Comparison of ENCODE assay signal across 9 cellular contexts in the genomic region with DNA sequence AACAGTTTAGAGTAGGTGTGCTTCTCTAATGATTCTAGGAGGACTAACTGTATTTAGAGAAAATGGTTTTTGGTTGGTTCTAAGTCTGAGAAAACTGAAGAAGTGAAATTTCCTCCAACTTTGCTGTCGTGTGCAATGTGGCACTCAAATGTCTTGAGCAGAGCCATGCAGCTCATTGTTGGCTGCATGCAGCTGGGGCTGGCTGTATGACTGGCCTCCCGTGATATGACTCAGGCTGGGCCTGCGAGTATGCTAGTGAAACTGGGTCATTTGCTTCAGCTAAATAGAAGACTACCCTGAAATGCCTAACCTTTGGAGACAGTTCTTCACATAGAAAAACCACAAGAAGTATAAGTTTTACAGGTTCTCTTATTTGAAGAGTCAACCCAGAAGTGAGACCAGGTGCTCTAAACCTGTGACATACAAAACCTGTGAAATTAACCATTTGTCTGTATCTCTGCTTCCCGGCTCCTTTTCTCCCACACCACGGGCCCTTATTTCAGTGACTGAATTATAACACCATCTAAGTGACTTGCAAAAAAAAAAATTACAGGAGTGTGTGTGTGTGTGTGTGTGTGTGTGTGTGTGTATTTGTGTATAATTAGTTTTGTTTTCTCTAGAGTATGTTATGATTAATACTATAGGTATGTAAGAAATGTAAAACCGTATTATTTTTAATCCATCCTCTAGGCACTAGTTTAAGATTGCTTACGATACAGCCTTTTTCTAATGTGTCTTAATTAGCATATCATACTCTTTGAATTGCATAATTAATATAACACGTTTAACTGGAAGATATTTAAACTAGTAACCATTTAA. TPM values are rescaled to one million over a fixed set of nuclear protein-coding genes. Genes with fewer than 3 reads are reported as not detected.
A peak's percentile ranks its signal among the peaks of the same experiment; 100 is the strongest.
DNase-seq lines count a peak whose midpoint lies in the region; ATAC-seq and TF ChIP-seq lines count a peak whose summit lies in the region.
"Had no signal": no experiment of that assay in that cellular context is flagged by ENCODE, and none has a peak within 500 bp of the region (broad histone marks: within the 10 kb centered on the region; RNA-seq: fewer than 3 reads in every experiment).

No MANE protein-coding gene starts in this region.

- CTCF ChIA-PET in HEK293T (lab: Yijun Ruan, JAX), result no interaction called here

- POLR2A ChIA-PET in HEK293T (lab: Yijun Ruan, JAX), result no interaction called here

- peak; percentile 36 to 52 for DNase-seq in activated CD4-positive, alpha-beta T cell treated with anti-CD3 and anti-CD28 coated beads for 24 hours (ENCODE audit: low read depth in 2 of 2)
- DNase-seq in activated CD4-positive, alpha-beta T cell treated with anti-CD3 and anti-CD28 coated beads for 1 hour, result no peak
- peak; percentile 62 for DNase-seq in activated CD4-positive, CD25-positive, alpha-beta regulatory T cell treated with anti-CD3 and anti-CD28 coated beads, Interleukin-2, amount 50 U/mL, for 72 hours
- DNase-seq in fibroblast of the aortic adventitia (ENCODE audit: low read depth), result peak; percentile 47
- DNase-seq in stimulated activated CD8-positive, alpha-beta memory T cell treated with anti-CD3 and anti-CD28 coated beads, Interleukin-4, amount 100 ng/mL, for 24 hours (ENCODE audit: low read depth), result peak; percentile 35
- DNase-seq in NCI-H510A (lab: John Stamatoyannopoulos, UW), result no peak
- no peak for DNase-seq in HEK293T (ENCODE audit: extremely low spot score)

- TF ChIP-seq CTCF in fibroblast of the aortic adventitia (IDR thresholded peaks at IDR 0.05; ENCODE audit: insufficient read depth, low read length), result no peak

- peak; percentile 99 for ATAC-seq in HG03039 (IDR thresholded peaks at IDR 0.05; ENCODE audit: unreplicated experiment)
- ATAC-seq: A549 had no signal

- no peak overlapping the region for H3K4me3 ChIP-seq in fibroblast of the aortic adventitia (ENCODE audit: low read depth, low read length)
- H3K4me3 ChIP-seq: A549 had no signal

TF ChIP-seq in HEK293T, 16 proteins besides CTCF, POLR2A, EP300 and RAD21:
- TF ChIP-seq FOXM1 (IDR thresholded peaks at IDR 0.05; ENCODE audit: borderline replicate concordance), result no peak
- TF ChIP-seq NFRKB (IDR thresholded peaks at IDR 0.05), result no peak
- TF ChIP-seq, protein P1, sequence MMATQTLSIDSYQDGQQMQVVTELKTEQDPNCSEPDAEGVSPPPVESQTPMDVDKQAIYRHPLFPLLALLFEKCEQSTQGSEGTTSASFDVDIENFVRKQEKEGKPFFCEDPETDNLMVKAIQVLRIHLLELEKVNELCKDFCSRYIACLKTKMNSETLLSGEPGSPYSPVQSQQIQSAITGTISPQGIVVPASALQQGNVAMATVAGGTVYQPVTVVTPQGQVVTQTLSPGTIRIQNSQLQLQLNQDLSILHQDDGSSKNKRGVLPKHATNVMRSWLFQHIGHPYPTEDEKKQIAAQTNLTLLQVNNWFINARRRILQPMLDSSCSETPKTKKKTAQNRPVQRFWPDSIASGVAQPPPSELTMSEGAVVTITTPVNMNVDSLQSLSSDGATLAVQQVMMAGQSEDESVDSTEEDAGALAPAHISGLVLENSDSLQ (IDR thresholded peaks at IDR 0.05), result no peak
- no peak for TF ChIP-seq SUZ12 (IDR thresholded peaks at IDR 0.05)
- no peak for TF ChIP-seq SP1 (IDR thresholded peaks at IDR 0.05)
- TF ChIP-seq ZNF384 (IDR thresholded peaks at IDR 0.05), result no peak
- TF ChIP-seq ARNT (IDR thresholded peaks at IDR 0.05), result no peak
TF ChIP-seq in HEK293T: peak in this region for 0.

RNA-seq across cellular contexts. Expression of a gene that starts 15.9 kb away (rescaled TPM):
- total RNA-seq in fibroblast of the aortic adventitia (ENCODE audit: low replicate concordance), result 38.7 and 62.7 TPM in 2 replicates

Comparison
In these comparisons a context has a peak if more than half of its experiments do, and no peak if none do; other contexts are left out.
1. DNase-seq: peak in activated CD4-positive, alpha-beta T cell treated with anti-CD3 and anti-CD28 coated beads for 24 hours (2 of 2), activated CD4-positive, CD25-positive, alpha-beta regulatory T cell treated with anti-CD3 and anti-CD28 coated beads, Interleukin-2, amount 50 U/mL, for 72 hours (single experiment), fibroblast of the aortic adventitia (single experiment) and stimulated activated CD8-positive, alpha-beta memory T cell treated with anti-CD3 and anti-CD28 coated beads, Interleukin-4, amount 100 ng/mL, for 24 hours (single experiment); none in activated CD4-positive, alpha-beta T cell treated with anti-CD3 and anti-CD28 coated beads for 1 hour (single experiment), NCI-H510A (single experiment) and HEK293T (single experiment).